Comparison of ENCODE assay signal across 16 cellular contexts in genomic region chr19:1630012-1630411, GRCh38. TPM values are rescaled to one million over a fixed set of nuclear protein-coding genes. Genes with fewer than 3 reads are reported as not detected.
A peak's percentile ranks its signal among the peaks of the same experiment; 100 is the strongest.
DNase-seq lines count a peak whose midpoint lies in the region; ATAC-seq and TF ChIP-seq lines count a peak whose summit lies in the region.
"Had no signal": no experiment of that assay in that cellular context is flagged by ENCODE, and none has a peak within 500 bp of the region (broad histone marks: within the 10 kb centered on the region; RNA-seq: fewer than 3 reads in every experiment).

No MANE protein-coding gene starts in this region.

- H3K27me3 ChIP-seq in right cardiac atrium (ENCODE audit: control insufficient read depth, insufficient read depth) (no peaks in the 10 kb centered on the region), right atrium auricular region (no peaks in the 10 kb centered on the region), OCI-LY1 (ENCODE audit: insufficient read depth, low read length) (no peaks in the 10 kb centered on the region), neuronal stem cell (ENCODE audit: control insufficient read depth in 3 of 3, insufficient read depth in 3 of 3, low read depth in 1 of 3, low read length in 3 of 3) (no peaks in the 10 kb centered on the region)
- H3K27me3 ChIP-seq: BE2C had no signal

- H3F3A ChIP-seq in OCI-LY1 (ENCODE audit: insufficient read depth, low read length): peaks cover 4% of the 10 kb centered on the region; the same call in 1 of the 2 replicates

- 88% methylated on average over 20 of the region's 20 CpGs for WGBS in right cardiac atrium
- no CpG with 5 or more reads among the region's 20 CpGs for WGBS in neuronal stem cell (ENCODE audit: extremely low coverage in 2 of 2, insufficient read length in 2 of 2, insufficient replicate concordance in 1 of 2), 2 donors

- H2BK120ac ChIP-seq in neuronal stem cell (ENCODE audit: low read depth, low read length): no peak overlapping the region

- DNase-seq in right cardiac atrium (peak in 2 of 3 donors; percentile 24 to 55), right atrium auricular region (ENCODE audit: low spot score) (no peak), neuronal stem cell (ENCODE audit: low spot score) (no peak), ecto neural progenitor cell (ENCODE audit: low spot score) (no peak), 8988T (no peak)
- DNase-seq in effector CD8-positive, alpha-beta T cell (lab: John Stamatoyannopoulos, UW): no peak
- DNase-seq: ACHN; BE2C; Caco-2; CD4-positive, alpha-beta T cell; GOT3; H7 had no signal

- no peak overlapping the region for H3K18ac ChIP-seq in neuronal stem cell (ENCODE audit: low read length)

- H2BK15ac ChIP-seq in neuronal stem cell (ENCODE audit: low read length): no peak overlapping the region

- H3K9ac ChIP-seq in OCI-LY1 (ENCODE audit: low read length) (no peak overlapping the region), neuronal stem cell (ENCODE audit: low read depth, low read length, poor library complexity) (no peak overlapping the region)

- peaks cover 18% of the 10 kb centered on the region for H3K79me2 ChIP-seq in OCI-LY1 (ENCODE audit: insufficient read depth, low read length)

- H3K36me3 ChIP-seq in right atrium auricular region (no peaks in the 10 kb centered on the region), OCI-LY1 (ENCODE audit: insufficient read depth, low read length) (peaks cover 86% of the 10 kb centered on the region), neuronal stem cell (replicated peaks in 1 of 2; ENCODE audit: control insufficient read depth in 2 of 2, insufficient read depth in 2 of 2, low read length in 2 of 2) (peaks cover 47 to 79% of the 10 kb centered on the region in 2 donors)

- H3K27ac ChIP-seq in right cardiac atrium (ENCODE audit: low read length) (no peak overlapping the region), right atrium auricular region (no peak overlapping the region), OCI-LY1 (ENCODE audit: low read depth, low read length, poor library complexity, severe bottlenecking) (peak overlapping the region; percentile 39), neuronal stem cell (replicated peaks; ENCODE audit: low read length) (no peak overlapping the region)
- H3K27ac ChIP-seq: C4-2B had no signal

- no peak for ATAC-seq in right cardiac atrium
- ATAC-seq: HCT116, HepG2 had no signal

- H3K4me2 ChIP-seq in OCI-LY1 (ENCODE audit: low read length): no peak overlapping the region
- H3K4me2 ChIP-seq in neuronal stem cell (ENCODE audit: insufficient read depth, low read length, poor library complexity, severe bottlenecking): no peak overlapping the region

- H3K23ac ChIP-seq in neuronal stem cell (ENCODE audit: low read depth, low read length, poor library complexity): peak overlapping the region; percentile 73

- H3K79me1 ChIP-seq in neuronal stem cell (ENCODE audit: low read depth, low read length): peaks cover 53% of the 10 kb centered on the region

- TF ChIP-seq CTCF in right atrium auricular region (IDR thresholded peaks at IDR 0.05) (no peak), OCI-LY1 (IDR thresholded peaks at IDR 0.05; ENCODE audit: low read length) (no peak)

- H3K4me3 ChIP-seq in right cardiac atrium (ENCODE audit: low read length) (no peak overlapping the region), right atrium auricular region (no peak overlapping the region), OCI-LY1 (ENCODE audit: low read depth, low read length, poor library complexity, severe bottlenecking) (no peak overlapping the region), neuronal stem cell (ENCODE audit: low read length in 2 of 2) (no peak overlapping the region)

- no peak overlapping the region for H4K8ac ChIP-seq in neuronal stem cell (ENCODE audit: low read depth, low read length)

- no peaks in the 10 kb centered on the region for H3K9me2 ChIP-seq in OCI-LY1 (ENCODE audit: low read depth, low read length)

- H3K4ac ChIP-seq in neuronal stem cell (ENCODE audit: low read length): no peak overlapping the region

- no peak overlapping the region for H3K14ac ChIP-seq in neuronal stem cell (ENCODE audit: low read length)

- no peak overlapping the region for H4K91ac ChIP-seq in neuronal stem cell (ENCODE audit: low read depth, low read length, poor library complexity)

- no peaks in the 10 kb centered on the region for H3K9me3 ChIP-seq in right cardiac atrium (ENCODE audit: control insufficient read depth, low read length)
- no peaks in the 10 kb centered on the region for H3K9me3 ChIP-seq in right atrium auricular region
- no peaks in the 10 kb centered on the region for H3K9me3 ChIP-seq in OCI-LY1 (ENCODE audit: low read length)
- peaks cover 3 to 4% of the 10 kb centered on the region in 2 donors for H3K9me3 ChIP-seq in neuronal stem cell (replicated peaks in 1 of 2; ENCODE audit: control insufficient read depth in 2 of 2, insufficient read depth in 1 of 2, low read depth in 1 of 2, low read length in 2 of 2)
- H3K9me3 ChIP-seq: BE2C, Caco-2 had no signal

- H3K4me1 ChIP-seq in right cardiac atrium (ENCODE audit: control insufficient read depth, insufficient read depth, low read length): no peaks in the 10 kb centered on the region
- H3K4me1 ChIP-seq in right atrium auricular region: no peaks in the 10 kb centered on the region
- peaks cover 15% of the 10 kb centered on the region for H3K4me1 ChIP-seq in OCI-LY1 (ENCODE audit: insufficient read depth, low read length, severe bottlenecking)
- H3K4me1 ChIP-seq in neuronal stem cell (ENCODE audit: control insufficient read depth in 2 of 2, insufficient read depth in 1 of 2, low read depth in 1 of 2, low read length in 2 of 2): no peaks in the 10 kb centered on the region
- H3K4me1 ChIP-seq: BE2C had no signal

- intact Hi-C loops in right cardiac atrium (cut with DNase I): no loop called here

- H2BK5ac ChIP-seq in neuronal stem cell (ENCODE audit: low read length): no peak overlapping the region

- peak overlapping the region; percentile 10 for H2BK12ac ChIP-seq in neuronal stem cell (ENCODE audit: low read length)

- no peak overlapping the region for H2AFZ ChIP-seq in OCI-LY1 (ENCODE audit: low read length)
- no peak overlapping the region for H2AFZ ChIP-seq in neuronal stem cell (ENCODE audit: low read length)

- H4K20me1 ChIP-seq in OCI-LY1 (ENCODE audit: insufficient read depth, low read length): no peaks in the 10 kb centered on the region

- H2AK5ac ChIP-seq in neuronal stem cell (ENCODE audit: low read depth, low read length): no peak overlapping the region

RNA-seq across cellular contexts. Expression of gene TCF3, which starts 22.4 kb away (rescaled TPM):
- total RNA-seq in right cardiac atrium: 10 to 100 TPM; 20.1 to 23.6 (median 22.4) TPM
- polyA plus RNA-seq in right cardiac atrium: 15.3 TPM
- 10 to 100 TPM; 18.5 to 28.7 TPM for total RNA-seq in right atrium auricular region
- 333 TPM for polyA plus RNA-seq in neuronal stem cell (2013, experiment 1 of 2)
- polyA plus RNA-seq in neuronal stem cell (2013, experiment 2 of 2): 334 TPM

RNA-seq across cellular contexts. Expression of gene UQCR11, which starts 24.8 kb away (rescaled TPM):
- total RNA-seq in right cardiac atrium: 100 to 1,000 TPM; 639 to 958 (median 854) TPM
- 472 TPM for polyA plus RNA-seq in right cardiac atrium
- total RNA-seq in right atrium auricular region: 100 to 1,000 TPM; 172 to 191 TPM
- polyA plus RNA-seq in neuronal stem cell (2013, experiment 1 of 2): 160 TPM
- 160 TPM for polyA plus RNA-seq in neuronal stem cell (2013, experiment 2 of 2)

RNA-seq across cellular contexts. Expression of gene MBD3, which starts 37.3 kb away (rescaled TPM):
- total RNA-seq in right cardiac atrium (10 to 100 TPM; 45.8 to 63.0 (median 58.9) TPM), right atrium auricular region (10 to 100 TPM; 64.3 to 86.8 TPM)
- polyA plus RNA-seq in right cardiac atrium: 96.2 TPM
- 68.0 TPM for polyA plus RNA-seq in neuronal stem cell (2013, experiment 1 of 2)
- polyA plus RNA-seq in neuronal stem cell (2013, experiment 2 of 2): 64.2 TPM

Comparison
In these comparisons a context has a peak if more than half of its experiments do, and no peak if none do; other contexts are left out.
1. DNase-seq: peak in right cardiac atrium (2 of 3); none in right atrium auricular region (single experiment), neuronal stem cell (single experiment), ecto neural progenitor cell (single experiment), effector CD8-positive, alpha-beta T cell (single experiment) and 8988T (single experiment).